ENCODE assay signal across 8 cellular contexts in genomic region chr14:50860478-50861086, GRCh38. TPM values are rescaled to one million over a fixed set of nuclear protein-coding genes. Genes with fewer than 3 reads are reported as not detected.
A peak's percentile ranks its signal among the peaks of the same experiment; 100 is the strongest.
DNase-seq lines count a peak whose midpoint lies in the region; ATAC-seq and TF ChIP-seq lines count a peak whose summit lies in the region.

No MANE protein-coding gene starts in this region.

- TF ChIP-seq CTCF in GM12864 (IDR thresholded peaks at IDR 0.05; ENCODE audit: low read depth, low read length, missing control alignments) (peak; percentile 66), KMS-11 (conservative IDR thresholded peaks at IDR 0.05; ENCODE audit: low read depth, low read length) (no peak; the same call in none of the 2 replicates), PC-3 (conservative IDR thresholded peaks at IDR 0.05; ENCODE audit: low read depth, low read length) (peak; percentile 72; the same call in 1 of the 2 replicates), fibroblast of lung (conservative IDR thresholded peaks at IDR 0.05 in 1 of 2, IDR thresholded peaks at IDR 0.05 in 1 of 2; ENCODE audit: low read depth in 1 of 2, low read length in 2 of 2) (peak; percentile 60 to 71)

- H3K4me2 ChIP-seq in KMS-11 (peak overlapping the region; percentile 100), PC-3 (ENCODE audit: low read length) (peak overlapping the region; percentile 99), fibroblast of lung (ENCODE audit: extremely low read depth, insufficient read depth, low read length) (peak overlapping the region; percentile 96)

- H2AFZ ChIP-seq in KMS-11 (ENCODE audit: low read depth) (peak overlapping the region; percentile 89), PC-3 (ENCODE audit: low read length) (peak overlapping the region; percentile 98), fibroblast of lung (ENCODE audit: low read length) (no peak overlapping the region)

- no peaks in the 10 kb centered on the region for H3K9me3 Mint-ChIP-seq in naive thymus-derived CD4-positive, alpha-beta T cell

- H3K4me1 ChIP-seq in KMS-11 (ENCODE audit: low read depth, poor library complexity, severe bottlenecking) (no peaks in the 10 kb centered on the region), PC-3 (ENCODE audit: insufficient read depth, low read length) (peaks cover 13% of the 10 kb centered on the region), fibroblast of lung (ENCODE audit: control insufficient read depth, extremely low read depth, insufficient read depth, low read length) (peaks cover 2% of the 10 kb centered on the region)
- H3K4me1 ChIP-seq in naive thymus-derived CD4-positive, alpha-beta T cell (ENCODE audit: control insufficient read depth in 2 of 2, insufficient read depth in 2 of 2, low read length in 2 of 2): peaks cover 7% of the 10 kb centered on the region in 2 donors

- no peak overlapping the region for H3K27ac ChIP-seq in KMS-11
- peak overlapping the region; percentile 34 for H3K27ac ChIP-seq in PC-3 (ENCODE audit: low read length)
- H3K27ac ChIP-seq in fibroblast of lung (ENCODE audit: insufficient read depth, low read length): peak overlapping the region; percentile 40
- peak overlapping the region; percentile 56 for H3K27ac ChIP-seq in naive thymus-derived CD4-positive, alpha-beta T cell (ENCODE audit: low read depth, low read length)

- CTCF ChIA-PET in PC-3 (lab: Charles Lee): interaction anchor here (0.6 to 2.4 kb wide), 42 partner anchors 11 to 1574 kb away, joined by 3 to 84 read pairs (median 6); partner anchors contain the start of gene NIN
- CTCF ChIA-PET in naive thymus-derived CD4-positive, alpha-beta T cell (lab: Charles Lee): interaction anchor here (0.5 to 7.3 kb wide), 35 partner anchors 8 to 687 kb away, joined by 3 to 110 read pairs (median 5); no protein-coding TSS in a partner anchor

- ATAC-seq in PC-3: peak; percentile 66
- ATAC-seq in naive thymus-derived CD4-positive, alpha-beta T cell: peak; percentile 90
- no peak for ATAC-seq in GM18909 (IDR thresholded peaks at IDR 0.05; ENCODE audit: poor library complexity, unreplicated experiment)

- no peaks in the 10 kb centered on the region for H3K9me2 ChIP-seq in PC-3 (replicated peaks; ENCODE audit: low read length)

- H3K36me3 Mint-ChIP-seq in naive thymus-derived CD4-positive, alpha-beta T cell: no peaks in the 10 kb centered on the region

- H3K27me3 ChIP-seq in KMS-11 (ENCODE audit: insufficient read depth, low read depth) (no peaks in the 10 kb centered on the region), PC-3 (ENCODE audit: low read length) (no peaks in the 10 kb centered on the region), fibroblast of lung (ENCODE audit: control insufficient read depth, insufficient read depth, low read length) (no peaks in the 10 kb centered on the region)
- no peaks in the 10 kb centered on the region for H3K27me3 ChIP-seq in naive thymus-derived CD4-positive, alpha-beta T cell (ENCODE audit: control insufficient read depth in 2 of 2, insufficient read depth in 2 of 2, low read length in 2 of 2)

- BruUV-seq in PC-3 (replicated peaks; lab: Mats Ljungman, UMichigan): no TSS peak

- DNase-seq in GM12864 (ENCODE audit: low read depth) (peak; percentile 55), PC-3 (peak; percentile 96), fibroblast of lung (ENCODE audit: low read depth in 2 of 2) (peak; percentile 68 to 81)
- DNase-seq in activated T-cell treated with anti-CD3 and anti-CD28 coated beads, Interleukin-2, amount 50 U/mL, for 48 hours: peak; percentile 93 to 96
- peak; percentile 80 to 90 (median 86) for DNase-seq in naive thymus-derived CD4-positive, alpha-beta T cell
- DNase-seq in stimulated activated CD8-positive, alpha-beta memory T cell treated with anti-CD3 and anti-CD28 coated beads, Interleukin-7, amount 100 ng/mL, for 48 hours (ENCODE audit: extremely low read depth in 1 of 2, low read depth in 1 of 2): peak; percentile 58 to 81

- H4K20me1 ChIP-seq in KMS-11 (ENCODE audit: insufficient read depth) (no peaks in the 10 kb centered on the region), PC-3 (ENCODE audit: low read length) (no peaks in the 10 kb centered on the region), fibroblast of lung (ENCODE audit: control insufficient read depth, extremely low read depth, insufficient read depth, low read length) (no peaks in the 10 kb centered on the region)

- H3K4me3 Mint-ChIP-seq in naive thymus-derived CD4-positive, alpha-beta T cell: peak overlapping the region; percentile 89 to 95 (median 92)

- no peaks in the 10 kb centered on the region for H3K36me3 ChIP-seq in KMS-11 (ENCODE audit: insufficient read depth)
- no peaks in the 10 kb centered on the region for H3K36me3 ChIP-seq in PC-3 (ENCODE audit: low read depth, low read length)
- no peaks in the 10 kb centered on the region for H3K36me3 ChIP-seq in fibroblast of lung (ENCODE audit: control insufficient read depth, insufficient read depth, low read length)
- H3K36me3 ChIP-seq in naive thymus-derived CD4-positive, alpha-beta T cell (ENCODE audit: control insufficient read depth in 2 of 3, insufficient read depth in 3 of 3, low read length in 3 of 3): no peaks in the 10 kb centered on the region

- intact Hi-C loops in PC-3 (cut with micrococcal nuclease): loop anchor here (1.0 to 5.0 kb wide), 11 partner anchors 29 to 317 kb away; partner anchors contain the start of gene NIN
- intact Hi-C loops in naive thymus-derived CD4-positive, alpha-beta T cell (cut with micrococcal nuclease): loop anchor here (1.0 to 10.0 kb wide), 20 partner anchors 25 to 540 kb away; partner anchors contain the start of genes NIN (in 2 of the 2), MAP4K5 (in 1 of the 2), SAV1 (in 1 of the 2) and TRIM9 (in 1 of the 2)

- no peaks in the 10 kb centered on the region for H3F3A ChIP-seq in PC-3 (ENCODE audit: low read length, unreplicated experiment)

- POLR2A ChIA-PET in PC-3 (lab: Charles Lee; ENCODE audit: unreplicated experiment): interaction anchor here (0.6 to 1.6 kb wide), 10 partner anchors 17 to 356 kb away, joined by 3 to 13 read pairs (median 5); no protein-coding TSS in a partner anchor
- POLR2A ChIA-PET in naive thymus-derived CD4-positive, alpha-beta T cell (lab: Charles Lee): interaction anchor here (0.6 to 5.9 kb wide), 18 partner anchors 9 to 743 kb away, joined by 3 to 67 read pairs (median 4); partner anchors contain the start of gene NIN

- H3K4me1 Mint-ChIP-seq in naive thymus-derived CD4-positive, alpha-beta T cell: peaks cover 3 to 23% (median 11%) of the 10 kb centered on the region in 7 donors

- H3K9ac ChIP-seq in KMS-11: no peak overlapping the region; the same call in 1 of the 2 replicates
- H3K9ac ChIP-seq in PC-3 (ENCODE audit: low read length): peak overlapping the region; percentile 64
- no peak overlapping the region for H3K9ac ChIP-seq in fibroblast of lung (ENCODE audit: insufficient read depth, low read length)

- no peaks in the 10 kb centered on the region for H3K79me2 ChIP-seq in KMS-11 (ENCODE audit: insufficient read depth, low read depth)
- H3K79me2 ChIP-seq in PC-3 (ENCODE audit: low read length): no peaks in the 10 kb centered on the region
- H3K79me2 ChIP-seq in fibroblast of lung (ENCODE audit: control insufficient read depth, insufficient read depth, low read length): no peaks in the 10 kb centered on the region

- no peaks in the 10 kb centered on the region for H3K9me3 ChIP-seq in PC-3 (ENCODE audit: low read length)
- H3K9me3 ChIP-seq in fibroblast of lung (ENCODE audit: control insufficient read depth, insufficient read depth, low read depth, low read length): no peaks in the 10 kb centered on the region
- H3K9me3 ChIP-seq in naive thymus-derived CD4-positive, alpha-beta T cell (ENCODE audit: control insufficient read depth in 2 of 3, low read length in 3 of 3): no peaks in the 10 kb centered on the region

- peak overlapping the region; percentile 83 to 95 (median 88) for H3K27ac Mint-ChIP-seq in naive thymus-derived CD4-positive, alpha-beta T cell

- H3K4me3 ChIP-seq in GM12864 (ENCODE audit: low read depth, low read length): peak overlapping the region; percentile 39; the same call in 1 of the 2 replicates
- no peak overlapping the region for H3K4me3 ChIP-seq in KMS-11 (IDR thresholded peaks at IDR 0.05; ENCODE audit: insufficient read depth, low read depth, low read length)
- peak overlapping the region; percentile 82 for H3K4me3 ChIP-seq in PC-3 (ENCODE audit: low read length)
- H3K4me3 ChIP-seq in fibroblast of lung (replicated peaks in 1 of 4; ENCODE audit: control extremely low read depth in 1 of 4, insufficient read depth in 1 of 4, low read depth in 3 of 4, low read length in 4 of 4): peak overlapping the region; percentile 12 to 75 (median 43)
- peak overlapping the region; percentile 84 for H3K4me3 ChIP-seq in naive thymus-derived CD4-positive, alpha-beta T cell (ENCODE audit: low read length)

- peaks cover 0 to 33% (median 2%) of the 10 kb centered on the region in 5 donors for H3K27me3 Mint-ChIP-seq in naive thymus-derived CD4-positive, alpha-beta T cell

RNA-seq across cellular contexts. Expression of gene ABHD12B, which starts 11.3 kb away (rescaled TPM):
- not detected in 2 replicates for total RNA-seq in PC-3 (2014; rRNA removed)
- under 0.01 TPM in 2 replicates for total RNA-seq in fibroblast of lung
- 0.20 TPM in 1 of 2 replicates, not detected in the other for polyA plus RNA-seq in fibroblast of lung
- polyA plus RNA-seq in fibroblast of lung (2012): 0.12 and 0.30 TPM in 2 replicates
- not detected in 2 replicates for polyA minus RNA-seq in fibroblast of lung (ENCODE audit: low replicate concordance)
- under 1 TPM in 1 of 5 experiments, not detected in 4; 0.37 TPM for total RNA-seq in naive thymus-derived CD4-positive, alpha-beta T cell
- not detected for polyA plus RNA-seq in naive thymus-derived CD4-positive, alpha-beta T cell

RNA-seq across cellular contexts. Expression of gene NIN, which starts 29.6 kb away (rescaled TPM):
- total RNA-seq in PC-3 (2014; rRNA removed) (34.3 and 40.1 TPM in 2 replicates), fibroblast of lung (30.0 and 37.5 TPM in 2 replicates)
- 22.8 and 28.5 TPM in 2 replicates for polyA plus RNA-seq in fibroblast of lung
- 26.3 and 27.5 TPM in 2 replicates for polyA plus RNA-seq in fibroblast of lung (2012)
- 37.0 and 50.9 TPM in 2 replicates for polyA minus RNA-seq in fibroblast of lung (ENCODE audit: low replicate concordance)
- total RNA-seq in naive thymus-derived CD4-positive, alpha-beta T cell: 100 to 1,000 TPM in 4 of 5 experiments, 10 to 100 TPM in 1; 84.5 to 149 (median 128) TPM
- polyA plus RNA-seq in naive thymus-derived CD4-positive, alpha-beta T cell: 10 to 100 TPM; 51.1 to 80.8 TPM
